Comparison of ENCODE assay signal across 8 cellular contexts in the genomic region with DNA sequence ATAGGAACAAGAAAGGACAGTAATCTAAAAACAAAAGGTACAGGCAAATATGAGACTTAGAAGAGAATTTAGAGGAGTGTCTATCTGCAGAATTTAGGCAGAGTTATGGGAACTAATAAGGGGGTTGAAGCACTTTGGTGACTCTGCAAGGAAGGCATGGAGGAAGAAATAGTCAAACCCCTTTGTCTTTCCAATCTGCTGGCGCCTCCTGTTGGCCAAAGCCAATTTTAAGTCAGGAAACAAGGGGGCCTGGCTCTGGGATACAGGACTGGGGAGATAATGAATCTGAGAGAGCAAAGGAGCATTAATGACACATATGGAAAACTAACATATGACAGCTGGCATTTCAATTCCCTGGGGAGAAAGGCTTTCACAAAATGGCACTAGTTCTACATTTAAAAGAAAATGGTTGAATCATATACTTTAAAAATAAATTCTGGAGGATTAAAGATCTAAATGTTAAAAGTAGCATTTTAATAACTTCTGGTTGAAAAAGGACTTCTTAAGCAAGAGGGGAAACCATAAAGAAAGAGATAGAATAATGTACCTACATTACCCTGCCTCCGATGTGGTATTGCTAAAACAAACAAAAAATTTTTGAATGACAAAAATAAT. TPM values are rescaled to one million over a fixed set of nuclear protein-coding genes. Genes with fewer than 3 reads are reported as not detected.
DNase-seq lines count a peak whose midpoint lies in the region; ATAC-seq and TF ChIP-seq lines count a peak whose summit lies in the region.

No MANE protein-coding gene starts in this region.

- H3K27ac Mint-ChIP-seq in natural killer cell, result no peak overlapping the region

- intact Hi-C loops in natural killer cell (cut with micrococcal nuclease), result no loop called here

- no peaks in the 10 kb centered on the region for H3K36me3 Mint-ChIP-seq in natural killer cell

- H3K4me3 Mint-ChIP-seq in natural killer cell, result no peak overlapping the region

- DNase-seq in Daoy (ENCODE audit: low read depth), result peak; percentile 29
- DNase-seq in SK-N-DZ (ENCODE audit: low spot score), result peak; percentile 30
- peak; percentile 41 for DNase-seq in fibroblast of gingiva (ENCODE audit: low read depth)
- peak; percentile 4 to 11 for DNase-seq in stimulated activated CD4-positive, alpha-beta T cell treated with anti-CD3 and anti-CD28 coated beads, Interleukin-1b, Interleukin-23, amount 100 ng/mL, for 4 hours (ENCODE audit: low read depth in 2 of 2)
- DNase-seq in NK-92 (lab: John Stamatoyannopoulos, UW; ENCODE audit: unreplicated experiment), result no peak
- DNase-seq in natural killer cell, result no peak

- peaks cover 4 to 8% of the 10 kb centered on the region in 2 donors for H3K27me3 Mint-ChIP-seq in natural killer cell (ENCODE audit: low read depth in 2 of 2)

- no peaks in the 10 kb centered on the region for H3K9me3 Mint-ChIP-seq in natural killer cell

- no peak for TF ChIP-seq CTCF in natural killer cell (IDR thresholded peaks at IDR 0.05)

- ATAC-seq in HG02798 (IDR thresholded peaks at IDR 0.05; ENCODE audit: poor library complexity, unreplicated experiment) (peak; percentile 53), GM19324 (IDR thresholded peaks at IDR 0.05; ENCODE audit: low FRiP score, unreplicated experiment) (no peak), natural killer cell (no peak)

- H3K4me1 Mint-ChIP-seq in natural killer cell, result no peaks in the 10 kb centered on the region

RNA-seq across cellular contexts. Expression of gene CSRP2, which starts 48.5 kb away (rescaled TPM):
- total RNA-seq in Daoy (2014; rRNA removed; shearing (Covaris generic)), result 74.6 and 90.0 TPM in 2 replicates
- polyA plus RNA-seq in SK-N-DZ (2014; cell fraction: cytosol; rRNA removed), result 121 and 129 TPM in 2 replicates
- polyA plus RNA-seq in SK-N-DZ (2014; cell fraction: nucleus; rRNA removed), result 54.3 and 81.7 TPM in 2 replicates
- under 1 TPM in 1 of 3 donors, not detected in 2; 0.08 TPM for total RNA-seq in natural killer cell

Comparison
In these comparisons a context has a peak if more than half of its experiments do, and no peak if none do; other contexts are left out.
1. DNase-seq: peak in Daoy (single experiment), SK-N-DZ (single experiment), fibroblast of gingiva (single experiment) and stimulated activated CD4-positive, alpha-beta T cell treated with anti-CD3 and anti-CD28 coated beads, Interleukin-1b, Interleukin-23, amount 100 ng/mL, for 4 hours (2 of 2); none in NK-92 (single experiment) and natural killer cell (single experiment).
2. RNA of gene CSRP2, which starts 48.5 kb away (total RNA-seq): 74.6 to 90.0 TPM in Daoy; 0.08 TPM in natural killer cell; every median in the first group is over 10 times any median in the second.